ENCODE assay signal across 9 cellular contexts in the genomic region with DNA sequence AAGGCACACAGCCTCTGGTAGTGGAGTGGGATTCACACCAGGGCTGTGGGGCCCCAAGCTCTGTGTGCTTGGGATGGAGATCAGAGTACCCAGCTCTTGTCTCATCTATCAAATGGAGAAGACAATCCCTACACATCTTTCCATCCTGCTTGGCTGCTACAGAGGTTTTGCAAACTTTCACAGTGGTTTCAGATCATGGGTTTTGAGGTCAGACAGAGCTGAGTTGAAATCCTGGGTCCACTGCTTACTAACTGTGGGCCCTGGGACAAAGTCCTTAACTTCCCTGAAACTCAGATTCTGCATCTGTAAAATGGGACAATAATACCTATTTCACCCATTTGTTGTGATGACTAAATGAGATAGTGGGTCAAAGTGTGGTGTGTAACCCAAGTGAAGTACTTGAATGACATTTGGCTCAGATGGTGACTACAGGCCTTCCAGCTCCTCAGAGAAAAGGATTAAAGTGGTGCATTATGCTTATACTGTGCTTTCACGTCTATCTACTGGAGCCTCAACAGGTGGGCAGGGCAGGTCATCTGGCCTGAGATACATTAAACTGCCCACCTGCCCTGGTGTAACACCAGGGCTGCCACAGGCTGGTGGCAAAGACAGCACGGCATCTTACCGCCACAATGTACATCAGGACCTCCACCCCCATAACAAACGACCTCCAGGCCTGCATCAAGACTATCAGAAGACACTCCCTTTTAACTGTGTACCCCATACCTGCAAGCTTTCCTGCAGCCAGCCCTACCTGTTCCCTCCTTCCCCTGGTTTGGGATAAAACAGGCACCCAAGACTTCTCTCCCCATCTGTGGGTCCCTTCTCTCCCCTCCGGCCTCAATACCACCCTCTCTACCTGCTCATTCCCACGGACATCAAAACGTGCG. TPM values are rescaled to one million over a fixed set of nuclear protein-coding genes. Genes with fewer than 3 reads are reported as not detected.
A peak's percentile ranks its signal among the peaks of the same experiment; 100 is the strongest.
DNase-seq lines count a peak whose midpoint lies in the region; ATAC-seq and TF ChIP-seq lines count a peak whose summit lies in the region.
"Had no signal": no experiment of that assay in that cellular context is flagged by ENCODE, and none has a peak within 500 bp of the region (broad histone marks: within the 10 kb centered on the region; RNA-seq: fewer than 3 reads in every experiment).

No MANE protein-coding gene starts in this region.

- H3K4me1 Mint-ChIP-seq in activated CD8-positive, alpha-beta T cell treated with anti-CD3 and anti-CD28 coated beads, Interleukin-2, amount 10 ng/mL, durations not matched to agents 7 days and 5 days (ENCODE audit: low read depth), result peaks cover 84% of the 10 kb centered on the region

- peak overlapping the region; percentile 60 for H3K9ac ChIP-seq in mucosa of stomach (ENCODE audit: low read length)

- peak overlapping the region; percentile 90 for H3K4me3 Mint-ChIP-seq in activated CD8-positive, alpha-beta T cell treated with anti-CD3 and anti-CD28 coated beads, Interleukin-2, amount 10 ng/mL, durations not matched to agents 7 days and 5 days

- DNase-seq in left ventricle myocardium inferior, result no peak
- no peak for DNase-seq in cardiac septum (ENCODE audit: low spot score)
- no peak for DNase-seq in activated CD8-positive, alpha-beta T cell treated with anti-CD3 and anti-CD28 coated beads, Interleukin-2, amount 10 ng/mL, durations not matched to agents 7 days and 5 days
- DNase-seq in upper lobe of right lung, result no peak
- no peak for DNase-seq in ovary
- DNase-seq in NCI-H2171 treated with DMSO at 0.1 percent for 48 hours (lab: John Stamatoyannopoulos, UW), result no peak
- DNase-seq: NCI-H226 had no signal

- H3K9me3 ChIP-seq in left ventricle myocardium inferior (replicated peaks) (no peaks in the 10 kb centered on the region), mucosa of stomach (ENCODE audit: control insufficient read depth, low read length) (no peaks in the 10 kb centered on the region), upper lobe of right lung (no peaks in the 10 kb centered on the region), ovary (no peaks in the 10 kb centered on the region)

- no peaks in the 10 kb centered on the region for H3K9me3 Mint-ChIP-seq in activated CD8-positive, alpha-beta T cell treated with anti-CD3 and anti-CD28 coated beads, Interleukin-2, amount 10 ng/mL, durations not matched to agents 7 days and 5 days (ENCODE audit: insufficient read depth)

- no peaks in the 10 kb centered on the region for H3K36me3 ChIP-seq in left ventricle myocardium inferior
- no peaks in the 10 kb centered on the region for H3K36me3 ChIP-seq in mucosa of stomach (ENCODE audit: control insufficient read depth, insufficient read depth, low read length)
- H3K36me3 ChIP-seq in upper lobe of right lung, result no peaks in the 10 kb centered on the region
- no peaks in the 10 kb centered on the region for H3K36me3 ChIP-seq in ovary

- H3K27me3 ChIP-seq in left ventricle myocardium inferior (ENCODE audit: low read depth), result no peaks in the 10 kb centered on the region
- no peaks in the 10 kb centered on the region for H3K27me3 ChIP-seq in mucosa of stomach (ENCODE audit: control insufficient read depth, insufficient read depth, low read length)
- no peaks in the 10 kb centered on the region for H3K27me3 ChIP-seq in upper lobe of right lung
- H3K27me3 ChIP-seq in ovary, result no peaks in the 10 kb centered on the region

- CTCF ChIA-PET in activated CD8-positive, alpha-beta T cell treated with anti-CD3 and anti-CD28 coated beads, Interleukin-2, amount 10 ng/mL, durations not matched to agents 7 days and 5 days (lab: Charles Lee), result interaction anchor here (0.9 to 4.9 kb wide), 9 partner anchors 9 to 194 kb away, joined by 3 to 26 read pairs (median 6); partner anchors contain the start of gene FBXW2

- no peak for TF ChIP-seq EP300 in ovary (IDR thresholded peaks at IDR 0.05)

- H3K4me3 ChIP-seq in left ventricle myocardium inferior (no peak overlapping the region), mucosa of stomach (ENCODE audit: low read length) (no peak overlapping the region), upper lobe of right lung (peak overlapping the region; percentile 72), ovary (no peak overlapping the region)

- TF ChIP-seq CTCF in left ventricle myocardium inferior (IDR thresholded peaks at IDR 0.05; ENCODE audit: borderline replicate concordance), result no peak
- TF ChIP-seq CTCF in upper lobe of right lung (IDR thresholded peaks at IDR 0.05), result no peak
- TF ChIP-seq CTCF in ovary (IDR thresholded peaks at IDR 0.05), result no peak

- peaks cover 54% of the 10 kb centered on the region for H3K36me3 Mint-ChIP-seq in activated CD8-positive, alpha-beta T cell treated with anti-CD3 and anti-CD28 coated beads, Interleukin-2, amount 10 ng/mL, durations not matched to agents 7 days and 5 days (ENCODE audit: low read depth)

- H3K27ac Mint-ChIP-seq in activated CD8-positive, alpha-beta T cell treated with anti-CD3 and anti-CD28 coated beads, Interleukin-2, amount 10 ng/mL, durations not matched to agents 7 days and 5 days, result peak overlapping the region; percentile 95

- no peak for TF ChIP-seq POLR2A in ovary (IDR thresholded peaks at IDR 0.05)

- H3K27ac ChIP-seq in left ventricle myocardium inferior (replicated peaks), result peak overlapping the region; percentile 92
- peak overlapping the region; percentile 95 for H3K27ac ChIP-seq in upper lobe of right lung
- H3K27ac ChIP-seq in ovary, result no peak overlapping the region

- intact Hi-C loops in left ventricle myocardium inferior (cut with micrococcal nuclease), result loop anchor here (10.0 kb wide), 1 partner anchor 53 kb away; the partner anchor contains the start of gene PHF19
- intact Hi-C loops in cardiac septum (cut with DNase I), result no loop called here
- intact Hi-C loops in upper lobe of right lung (cut with DNase I), result no loop called here
- intact Hi-C loops in ovary (cut with DNase I), result no loop called here

- H3K27me3 Mint-ChIP-seq in activated CD8-positive, alpha-beta T cell treated with anti-CD3 and anti-CD28 coated beads, Interleukin-2, amount 10 ng/mL, durations not matched to agents 7 days and 5 days (ENCODE audit: low read depth), result no peaks in the 10 kb centered on the region

- 59 to 67% (median 65%) methylated on average over 7 to 8 of the region's 8 CpGs for WGBS in ovary, 3 donors

- peaks cover 43% of the 10 kb centered on the region for H3K4me1 ChIP-seq in left ventricle myocardium inferior
- H3K4me1 ChIP-seq in mucosa of stomach (ENCODE audit: control insufficient read depth, insufficient read depth, low read length), result peaks cover 6% of the 10 kb centered on the region
- peaks cover 40% of the 10 kb centered on the region for H3K4me1 ChIP-seq in upper lobe of right lung
- H3K4me1 ChIP-seq in ovary (ENCODE audit: insufficient read depth), result peaks cover 11% of the 10 kb centered on the region

- peak; percentile 2 for ATAC-seq in activated CD8-positive, alpha-beta T cell treated with anti-CD3 and anti-CD28 coated beads, Interleukin-2, amount 10 ng/mL, durations not matched to agents 7 days and 5 days
- ATAC-seq in upper lobe of right lung, result no peak
- no peak for ATAC-seq in GM21360 (IDR thresholded peaks at IDR 0.05; ENCODE audit: unreplicated experiment)

- POLR2A ChIA-PET in activated CD8-positive, alpha-beta T cell treated with anti-CD3 and anti-CD28 coated beads, Interleukin-2, amount 10 ng/mL, durations not matched to agents 7 days and 5 days (lab: Charles Lee), result interaction anchor here (0.5 to 15.6 kb wide), 11 partner anchors 5 to 194 kb away, joined by 3 to 344 read pairs (median 8); partner anchors contain the start of genes PHF19 and PSMD5

RNA-seq across cellular contexts. Expression of gene TRAF1, which starts 0.8 kb away (rescaled TPM):
- total RNA-seq in left ventricle myocardium inferior, result 2.6 TPM
- total RNA-seq in cardiac septum, result 2.4 TPM
- total RNA-seq in activated CD8-positive, alpha-beta T cell treated with anti-CD3 and anti-CD28 coated beads, Interleukin-2, amount 10 ng/mL, durations not matched to agents 7 days and 5 days, result 10 to 100 TPM; 51.6 to 52.9 TPM
- 6.0 TPM for total RNA-seq in upper lobe of right lung
- 1 to 10 TPM; 4.1 to 9.4 (median 5.5) TPM for total RNA-seq in ovary
- polyA plus RNA-seq in ovary, result 1 to 10 TPM; 4.4 to 6.2 TPM

RNA-seq across cellular contexts. Expression of gene PHF19, which starts 50.4 kb away (rescaled TPM):
- 13.0 TPM for total RNA-seq in left ventricle myocardium inferior
- 15.3 TPM for total RNA-seq in cardiac septum
- 100 to 1,000 TPM; 273 to 290 TPM for total RNA-seq in activated CD8-positive, alpha-beta T cell treated with anti-CD3 and anti-CD28 coated beads, Interleukin-2, amount 10 ng/mL, durations not matched to agents 7 days and 5 days
- total RNA-seq in upper lobe of right lung, result 19.0 TPM
- 10 to 100 TPM; 16.8 to 56.0 (median 42.8) TPM for total RNA-seq in ovary
- 10 to 100 TPM; 24.1 to 26.6 TPM for polyA plus RNA-seq in ovary

Comparison
In these comparisons a context has a peak if more than half of its experiments do, and no peak if none do; other contexts are left out.
1. H3K27ac ChIP-seq: peak in left ventricle myocardium inferior (single experiment) and upper lobe of right lung (single experiment); none in ovary (0 of 2).
2. RNA of gene PHF19, which starts 50.4 kb away (total RNA-seq): 273 to 290 TPM in activated CD8-positive, alpha-beta T cell treated with anti-CD3 and anti-CD28 coated beads, Interleukin-2, amount 10 ng/mL, durations not matched to agents 7 days and 5 days; 16.8 to 56.0 TPM in ovary, 19.0 TPM in upper lobe of right lung (single experiment), 15.3 TPM in cardiac septum (single experiment) and 13.0 TPM in left ventricle myocardium inferior (single experiment); every median in the first group is over 4 times any median in the second.